24 cellular contexts compared by ENCODE assay signal in the genomic region with DNA sequence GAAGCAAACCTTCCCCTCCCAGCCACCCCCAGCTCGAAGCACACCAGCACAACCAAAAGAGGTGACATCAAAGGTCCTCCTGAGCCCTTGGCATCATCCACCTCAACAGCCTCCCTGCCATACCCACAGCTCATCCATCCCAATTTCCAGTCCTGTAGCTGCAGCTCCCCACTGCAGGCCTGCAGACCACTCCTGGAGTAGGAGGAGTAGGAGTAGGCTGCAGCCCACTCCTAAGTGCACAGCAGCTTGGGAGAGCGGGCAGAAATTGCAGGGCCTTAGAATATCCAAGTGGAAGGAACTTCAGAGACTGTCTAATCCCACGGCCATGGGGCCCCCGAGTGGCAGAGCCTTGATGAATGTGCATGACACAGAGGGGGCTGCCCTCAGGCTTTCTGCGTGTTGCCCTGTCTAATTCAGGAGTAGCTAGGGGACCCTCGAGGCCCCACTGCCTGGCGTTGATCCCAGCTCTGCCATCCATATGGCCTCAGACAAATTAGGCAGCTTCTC. TPM values are rescaled to one million over a fixed set of nuclear protein-coding genes. Genes with fewer than 3 reads are reported as not detected.
"Had no signal": no experiment of that assay in that cellular context is flagged by ENCODE, and none has a peak within 500 bp of the region (broad histone marks: within the 10 kb centered on the region; RNA-seq: fewer than 3 reads in every experiment).

No MANE protein-coding gene starts in this region.

- H3K9ac ChIP-seq: SK-N-SH had no signal

- H3K36me3 Mint-ChIP-seq: activated naive CD8-positive, alpha-beta T cell treated with anti-CD3 and anti-CD28 coated beads, Interleukin-2, amount 10 ng/mL, durations not matched to agents 7 days and 5 days had no signal

- H3K9me3 Mint-ChIP-seq: activated CD4-positive, alpha-beta memory T cell treated with anti-CD3 and anti-CD28 coated beads, Interleukin-2, amount 10 ng/mL, durations not matched to agents 7 days and 5 days; activated naive CD8-positive, alpha-beta T cell treated with anti-CD3 and anti-CD28 coated beads, Interleukin-2, amount 10 ng/mL, durations not matched to agents 7 days and 5 days; activated T-cell treated with anti-CD3 and anti-CD28 coated beads, Interleukin-2, amount 50 U/mL, for 72 hours had no signal

- H3K9me3 ChIP-seq: adrenal gland, Peyer's patch, SJCRH30, SK-N-SH had no signal

- H3K4me3 ChIP-seq: adrenal gland, Peyer's patch, SJCRH30 had no signal

- H3K27ac ChIP-seq: adrenal gland, Peyer's patch, RWPE1, SJCRH30, VCaP had no signal

- DNase-seq: activated CD4-positive, alpha-beta memory T cell treated with anti-CD3 and anti-CD28 coated beads, Interleukin-2, amount 10 ng/mL, durations not matched to agents 7 days and 5 days; activated CD4-positive, alpha-beta T cell treated with anti-CD3 and anti-CD28 coated beads for 36 hours; activated CD4-positive, alpha-beta T cell treated with anti-CD3 and anti-CD28 coated beads, Interleukin-2, amount 50 U/mL, for 1 hour; activated CD8-positive, alpha-beta memory T cell treated with anti-CD3 and anti-CD28 coated beads, Interleukin-2, amount 50 U/mL, for 4 hours; activated naive CD4-positive, alpha-beta T cell treated with anti-CD3 and anti-CD28 coated beads, Interleukin-2, amount 50 U/mL, for 16 hours; activated naive CD8-positive, alpha-beta T cell treated with anti-CD3 and anti-CD28 coated beads, Interleukin-2, amount 10 ng/mL, durations not matched to agents 7 days and 5 days; activated T-cell treated with anti-CD3 and anti-CD28 coated beads, Interleukin-2, amount 50 U/mL, for 72 hours; adrenal gland; anterior cingulate cortex; Karpas-422; MM.1S; NCI-H1105; NCI-H1436; NCI-H187 treated with DMSO at 0.1 percent for 48 hours; NCI-H2081 treated with DMSO at 0.1 percent for 48 hours; NCI-H446; NCI-H524; Right ventricle myocardium superior; SJCRH30; SK-N-SH; T-helper 1 cell had no signal

- H3K4me3 Mint-ChIP-seq: activated CD4-positive, alpha-beta memory T cell treated with anti-CD3 and anti-CD28 coated beads, Interleukin-2, amount 10 ng/mL, durations not matched to agents 7 days and 5 days; activated CD4-positive, alpha-beta T cell treated with anti-CD3 and anti-CD28 coated beads for 36 hours; activated naive CD8-positive, alpha-beta T cell treated with anti-CD3 and anti-CD28 coated beads, Interleukin-2, amount 10 ng/mL, durations not matched to agents 7 days and 5 days; activated T-cell treated with anti-CD3 and anti-CD28 coated beads, Interleukin-2, amount 50 U/mL, for 72 hours had no signal

- H3K4me2 ChIP-seq: SK-N-SH had no signal

- H3K36me3 ChIP-seq: adrenal gland, Peyer's patch, SJCRH30 had no signal

- H3K27me3 ChIP-seq: adrenal gland, Peyer's patch, SJCRH30 had no signal

- H3K27ac Mint-ChIP-seq: activated CD4-positive, alpha-beta memory T cell treated with anti-CD3 and anti-CD28 coated beads, Interleukin-2, amount 10 ng/mL, durations not matched to agents 7 days and 5 days; activated CD4-positive, alpha-beta T cell treated with anti-CD3 and anti-CD28 coated beads for 36 hours; activated naive CD8-positive, alpha-beta T cell treated with anti-CD3 and anti-CD28 coated beads, Interleukin-2, amount 10 ng/mL, durations not matched to agents 7 days and 5 days; activated T-cell treated with anti-CD3 and anti-CD28 coated beads, Interleukin-2, amount 50 U/mL, for 72 hours had no signal

- H3K27me3 Mint-ChIP-seq: activated CD4-positive, alpha-beta memory T cell treated with anti-CD3 and anti-CD28 coated beads, Interleukin-2, amount 10 ng/mL, durations not matched to agents 7 days and 5 days; activated CD4-positive, alpha-beta T cell treated with anti-CD3 and anti-CD28 coated beads for 36 hours; activated naive CD8-positive, alpha-beta T cell treated with anti-CD3 and anti-CD28 coated beads, Interleukin-2, amount 10 ng/mL, durations not matched to agents 7 days and 5 days had no signal

- ATAC-seq: activated CD4-positive, alpha-beta T cell treated with anti-CD3 and anti-CD28 coated beads for 36 hours; activated T-cell treated with anti-CD3 and anti-CD28 coated beads, Interleukin-2, amount 50 U/mL, for 72 hours had no signal

RNA-seq across cellular contexts. Expression of a gene that starts 39.1 kb away (rescaled TPM):
- total RNA-seq: activated CD4-positive, alpha-beta memory T cell treated with anti-CD3 and anti-CD28 coated beads, Interleukin-2, amount 10 ng/mL, durations not matched to agents 7 days and 5 days had no signal
